8 cellular contexts compared by ENCODE assay signal in genomic region chr16:4694664-4695451, GRCh38. TPM values are rescaled to one million over a fixed set of nuclear protein-coding genes. Genes with fewer than 3 reads are reported as not detected.
DNase-seq lines count a peak whose midpoint lies in the region; ATAC-seq and TF ChIP-seq lines count a peak whose summit lies in the region.

No MANE protein-coding gene starts in this region.

- H3K9me3 ChIP-seq in MM.1S (replicated peaks; ENCODE audit: insufficient read depth, low read length) (no peaks in the 10 kb centered on the region), mucosa of descending colon (no peaks in the 10 kb centered on the region)

- H3K27me3 ChIP-seq in MM.1S (replicated peaks; ENCODE audit: insufficient read depth, low read length), result no peaks in the 10 kb centered on the region

- H2AFZ ChIP-seq in MM.1S (ENCODE audit: low read length), result no peak overlapping the region

- intact Hi-C loops in mucosa of descending colon (cut with DNase I, micrococcal nuclease), result no loop called here

- H4K20me1 ChIP-seq in MM.1S (ENCODE audit: insufficient read depth, low read length), result no peaks in the 10 kb centered on the region

- peak overlapping the region; percentile 95; the same call in 1 of the 2 replicates for H3K4me3 ChIP-seq in MM.1S (ENCODE audit: low read length)
- H3K4me3 ChIP-seq in mucosa of descending colon, result no peak overlapping the region

- H3K9me2 ChIP-seq in MM.1S (replicated peaks; ENCODE audit: insufficient read depth, low read length), result no peaks in the 10 kb centered on the region

- H3K9ac ChIP-seq in MM.1S (ENCODE audit: low read length), result peak overlapping the region; percentile 81; the same call in 1 of the 2 replicates

- H3F3A ChIP-seq in MM.1S (ENCODE audit: insufficient read depth, low read length), result no peaks in the 10 kb centered on the region

- ATAC-seq in mucosa of descending colon (no peak), HG02840 (IDR thresholded peaks at IDR 0.05; ENCODE audit: low FRiP score, unreplicated experiment) (no peak), HG02973 (IDR thresholded peaks at IDR 0.05; ENCODE audit: unreplicated experiment) (no peak)

- peaks cover 7% of the 10 kb centered on the region; the same call in 1 of the 2 replicates for H3K4me1 ChIP-seq in MM.1S (ENCODE audit: low read length)
- peaks cover 17% of the 10 kb centered on the region for H3K4me1 ChIP-seq in mucosa of descending colon (ENCODE audit: low read depth)

- no peak overlapping the region for H3K27ac ChIP-seq in MM.1S (ENCODE audit: low read length)

- DNase-seq in AG08396 (ENCODE audit: low spot score) (peak; percentile 67), MM.1S (no peak), dermis blood vessel endothelial cell (peak; percentile 27), mucosa of descending colon (peak in 2 of 3 donors; percentile 43 to 62), NOMO-1 treated with DMSO at 0.1 percent for 48 hours (lab: John Stamatoyannopoulos, UW; ENCODE audit: unreplicated experiment) (no peak), GM10266 (ENCODE audit: extremely low spot score) (no peak)

- H3K4me2 ChIP-seq in MM.1S (ENCODE audit: low read depth, low read length), result peak overlapping the region; percentile 70

- H3K36me3 ChIP-seq in MM.1S (replicated peaks; ENCODE audit: insufficient read depth, low read length), result no peaks in the 10 kb centered on the region
- peaks cover 4% of the 10 kb centered on the region for H3K36me3 ChIP-seq in mucosa of descending colon (ENCODE audit: low read depth)

- H3K79me2 ChIP-seq in MM.1S (ENCODE audit: low read length), result peaks cover 25% of the 10 kb centered on the region

- TF ChIP-seq CTCF in MM.1S (IDR thresholded peaks at IDR 0.05; ENCODE audit: low read length) (no peak), mucosa of descending colon (IDR thresholded peaks at IDR 0.05) (no peak), GM10266 (IDR thresholded peaks at IDR 0.05; ENCODE audit: control insufficient read depth, insufficient read depth, low read depth, missing control alignments) (no peak)

RNA-seq across cellular contexts. Expression of gene NUDT16L1, which starts 1.5 kb away (rescaled TPM):
- total RNA-seq in dermis blood vessel endothelial cell (34.4 and 39.0 TPM in 2 replicates), mucosa of descending colon (10 to 100 TPM; 28.3 to 47.8 (median 40.4) TPM)

RNA-seq across cellular contexts. Expression of gene ANKS3, which starts 39.2 kb away (rescaled TPM):
- 14.8 and 29.3 TPM in 2 replicates for total RNA-seq in dermis blood vessel endothelial cell
- 10 to 100 TPM; 18.2 to 32.3 (median 21.3) TPM for total RNA-seq in mucosa of descending colon

RNA-seq across cellular contexts. Expression of gene DNAAF8, which starts 39.5 kb away (rescaled TPM):
- total RNA-seq in dermis blood vessel endothelial cell (0.70 and 1.7 TPM in 2 replicates), mucosa of descending colon (1 to 10 TPM in 1 of 3 donors, under 1 TPM in 2; 0.22 to 1.8 (median 0.98) TPM)

Comparison
In these comparisons a context has a peak if more than half of its experiments do, and no peak if none do; other contexts are left out.
1. DNase-seq: peak in AG08396 (single experiment), dermis blood vessel endothelial cell (single experiment) and mucosa of descending colon (2 of 3); none in MM.1S (single experiment), NOMO-1 treated with DMSO at 0.1 percent for 48 hours (single experiment) and GM10266 (single experiment).